ENCODE assay signal across 10 cellular contexts in the genomic region with DNA sequence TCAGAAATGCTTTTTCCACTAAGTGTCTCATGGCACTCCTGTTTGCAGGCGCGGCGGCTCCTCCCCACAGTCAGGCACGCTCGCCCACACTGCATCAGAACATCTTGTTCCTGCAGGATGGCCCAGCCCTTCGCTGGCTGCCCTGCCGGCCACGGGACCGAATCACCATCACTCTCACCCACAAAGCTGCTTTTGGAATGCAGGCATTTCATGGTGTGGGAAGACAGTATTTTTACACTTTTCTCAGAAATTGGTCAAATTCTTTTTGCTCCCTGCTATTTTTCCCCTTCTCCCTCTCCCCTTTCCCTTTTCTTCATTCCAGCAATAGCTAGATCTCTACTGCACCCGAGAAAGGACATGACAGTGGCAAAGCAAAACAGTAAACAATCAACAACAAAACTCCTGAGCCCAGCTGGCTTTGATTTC.
DNase-seq lines count a peak whose midpoint lies in the region; ATAC-seq and TF ChIP-seq lines count a peak whose summit lies in the region.
"Had no signal": no experiment of that assay in that cellular context is flagged by ENCODE, and none has a peak within 500 bp of the region (broad histone marks: within the 10 kb centered on the region; RNA-seq: fewer than 3 reads in every experiment).

No MANE protein-coding gene starts in this region.

- peak overlapping the region; percentile 38 for H3K4me3 ChIP-seq in GM23248
- no peak overlapping the region for H3K4me3 ChIP-seq in spleen

- H3K36me3 Mint-ChIP-seq in brain, result no peaks in the 10 kb centered on the region

- H3K4me1 Mint-ChIP-seq in brain, result peaks cover 10% of the 10 kb centered on the region

- peaks cover 24% of the 10 kb centered on the region for H3F3A ChIP-seq in GM23248 (ENCODE audit: insufficient read depth)

- no peaks in the 10 kb centered on the region for H3K36me3 ChIP-seq in GM23248 (ENCODE audit: low read depth)
- H3K36me3 ChIP-seq in spleen, result no peaks in the 10 kb centered on the region

- no peaks in the 10 kb centered on the region for H3K79me2 ChIP-seq in GM23248 (ENCODE audit: insufficient read depth)

- no peak overlapping the region for H3K4me3 Mint-ChIP-seq in brain
- H3K4me3 Mint-ChIP-seq: activated T-helper 1 cell treated with anti-CD3 and anti-CD28 coated beads, Interleukin-12 subunit alpha, Interleukin-12 subunit beta, Interleukin-2, Interleukin-4 antibody, amounts not matched to agents 30 ng/mL and 10 ng/mL and 1 ng/mL, durations not matched to agents 14 hours and 24 hours and 36 hours had no signal

- intact Hi-C loops in spleen (cut with DNase I; ENCODE audit: low total_unique reads), result no loop called here

- peak overlapping the region; percentile 80 for H2AFZ ChIP-seq in GM23248

- H3K4me1 ChIP-seq in GM23248 (ENCODE audit: insufficient read depth) (peaks cover 24% of the 10 kb centered on the region), spleen (peaks cover 0 to 3% (median 0%) of the 10 kb centered on the region in 6 donors)

- no peak for TF ChIP-seq POLR2A in spleen (IDR thresholded peaks at IDR 0.05)

- ATAC-seq in GM21723 (IDR thresholded peaks at IDR 0.05; ENCODE audit: unreplicated experiment), result no peak
- no peak for ATAC-seq in GM19023 (IDR thresholded peaks at IDR 0.05; ENCODE audit: unreplicated experiment)
- no peak for ATAC-seq in GM21526 (IDR thresholded peaks at IDR 0.05; ENCODE audit: low FRiP score, unreplicated experiment)
- no peak for ATAC-seq in HG02981 (IDR thresholded peaks at IDR 0.05; ENCODE audit: unreplicated experiment)

- peaks cover 0 to 3% (median 0%) of the 10 kb centered on the region in 5 experiments for H3K9me3 Mint-ChIP-seq in brain

- no peaks in the 10 kb centered on the region for H3K27me3 Mint-ChIP-seq in brain

- peak overlapping the region; percentile 76 for H3K9ac ChIP-seq in GM23248

- peak overlapping the region in 3 of 5 experiments; percentile 4 to 21 (median 5) for H3K27ac Mint-ChIP-seq in brain
- H3K27ac Mint-ChIP-seq: activated T-helper 1 cell treated with anti-CD3 and anti-CD28 coated beads, Interleukin-12 subunit alpha, Interleukin-12 subunit beta, Interleukin-2, Interleukin-4 antibody, amounts not matched to agents 30 ng/mL and 10 ng/mL and 1 ng/mL, durations not matched to agents 14 hours and 24 hours and 36 hours had no signal

- no peaks in the 10 kb centered on the region for H3K9me3 ChIP-seq in GM23248 (ENCODE audit: low read depth)
- no peaks in the 10 kb centered on the region for H3K9me3 ChIP-seq in spleen

- in situ Hi-C loops in GM23248 (cut with MboI), result no loop called here

- no peaks in the 10 kb centered on the region for H3K9me2 ChIP-seq in GM23248 (ENCODE audit: insufficient read depth)

- H3K27me3 ChIP-seq in GM23248 (replicated peaks; ENCODE audit: insufficient read depth) (no peaks in the 10 kb centered on the region), spleen (replicated peaks in 1 of 7) (no peaks in the 10 kb centered on the region)

- H3K27ac ChIP-seq in GM23248 (peak overlapping the region; percentile 95), spleen (peak overlapping the region in 7 of 8 donors; percentile 44 to 84 (median 67))

- TF ChIP-seq CTCF in brain (conservative IDR thresholded peaks at IDR 0.05), result no peak
- peak in 1 of 11 experiments; percentile 6 for TF ChIP-seq CTCF in spleen (IDR thresholded peaks at IDR 0.05 in 8 of 11, conservative IDR thresholded peaks at IDR 0.05 in 3 of 11)

- 0 to 3% methylated on average over 10 of the region's 10 CpGs for WGBS in GM23248 (ENCODE audit: low coverage in 1 of 2, low lambda C conversion rate in 2 of 2, missing lambda C conversion rate in 2 of 2), 2 experiments
- WGBS in spleen, 5 donors, result 74 to 82% (median 78%) methylated on average over 10 of the region's 10 CpGs

- peak overlapping the region; percentile 66 for H3K4me2 ChIP-seq in GM23248 (ENCODE audit: unreplicated experiment)

- peak; percentile 95 for DNase-seq in GM23248
- peak; percentile 17 for DNase-seq in kidney tubule cell (ENCODE audit: low spot score)
- DNase-seq in spleen, result no peak
- DNase-seq: GF-D8 had no signal

- no peaks in the 10 kb centered on the region for H4K20me1 ChIP-seq in GM23248 (ENCODE audit: insufficient read depth)
